Comparison of ENCODE assay signal across 18 cellular contexts in genomic region chr3:18416332-18416731, GRCh38. TPM values are rescaled to one million over a fixed set of nuclear protein-coding genes. Genes with fewer than 3 reads are reported as not detected.
DNase-seq lines count a peak whose midpoint lies in the region; ATAC-seq and TF ChIP-seq lines count a peak whose summit lies in the region.
"Had no signal": no experiment of that assay in that cellular context is flagged by ENCODE, and none has a peak within 500 bp of the region (broad histone marks: within the 10 kb centered on the region; RNA-seq: fewer than 3 reads in every experiment).

No MANE protein-coding gene starts in this region.

- no peaks in the 10 kb centered on the region for H3K9me3 ChIP-seq in right atrium auricular region
- H3K9me3 ChIP-seq: BLaER1, neutrophil had no signal

- DNase-seq in activated T-cell treated with anti-CD3 and anti-CD28 coated beads, Interleukin-2, amount 50 U/mL, for 4 hours, result no peak
- no peak for DNase-seq in activated T-cell treated with anti-CD3 and anti-CD28 coated beads, Interleukin-2, amount 50 U/mL, for 48 hours
- peak; percentile 40 for DNase-seq in MV-4-11 (lab: John Stamatoyannopoulos, UW)
- DNase-seq in stimulated activated effector memory CD8-positive, alpha-beta T cell treated with anti-CD3 and anti-CD28 coated beads, Interleukin-12 subunit alpha, Interleukin-12 subunit beta, amount 100 ng/mL, for 72 hours (ENCODE audit: low spot score in 2 of 2), result no peak
- DNase-seq in right atrium auricular region (ENCODE audit: low spot score), result no peak
- no peak for DNase-seq in stimulated activated naive CD4-positive, alpha-beta T cell treated with Interleukin-2 at 50 U/mL for 16 hours (lab: John Stamatoyannopoulos, UW)
- DNase-seq: activated CD4-positive, CD25-positive, alpha-beta regulatory T cell treated with anti-CD3 and anti-CD28 coated beads, Interleukin-2, amount 50 U/mL, for 72 hours; activated CD8-positive, alpha-beta memory T cell treated with anti-CD3 and anti-CD28 coated beads, Interleukin-2, amount 50 U/mL, for 48 hours; cerebellar nuclear complex; H7; mammary epithelial cell; NCI-H510A; PC-3 had no signal

- H3K4me1 Mint-ChIP-seq in activated T-cell treated with anti-CD3 and anti-CD28 coated beads, Interleukin-2, amount 50 U/mL, for 4 hours (ENCODE audit: low read depth), result peaks cover 82% of the 10 kb centered on the region
- H3K4me1 Mint-ChIP-seq in activated naive CD8-positive, alpha-beta T cell (ENCODE audit: low read depth), result peaks cover 95% of the 10 kb centered on the region
- peaks cover 45% of the 10 kb centered on the region for H3K4me1 Mint-ChIP-seq in stimulated activated effector memory CD8-positive, alpha-beta T cell treated with anti-CD3 and anti-CD28 coated beads, Interleukin-12 subunit alpha, Interleukin-12 subunit beta, amount 100 ng/mL, for 72 hours

- H3K36me3 ChIP-seq in right atrium auricular region, result peaks cover 22% of the 10 kb centered on the region

- H3K27me3 ChIP-seq in right atrium auricular region, result no peaks in the 10 kb centered on the region
- H3K27me3 ChIP-seq: BLaER1, neutrophil had no signal

- H3K27ac Mint-ChIP-seq in activated naive CD8-positive, alpha-beta T cell, result peak overlapping the region; percentile 96
- H3K27ac Mint-ChIP-seq in stimulated activated effector memory CD8-positive, alpha-beta T cell treated with anti-CD3 and anti-CD28 coated beads, Interleukin-12 subunit alpha, Interleukin-12 subunit beta, amount 100 ng/mL, for 72 hours, result peak overlapping the region; percentile 60

- no peak overlapping the region for H3K27ac ChIP-seq in right atrium auricular region
- H3K27ac ChIP-seq: BLaER1, neutrophil, skin epidermis had no signal

- H3K36me3 Mint-ChIP-seq in activated T-cell treated with anti-CD3 and anti-CD28 coated beads, Interleukin-2, amount 50 U/mL, for 4 hours (ENCODE audit: insufficient read depth), result peaks cover 61% of the 10 kb centered on the region
- H3K36me3 Mint-ChIP-seq in activated naive CD8-positive, alpha-beta T cell, result peaks cover 32% of the 10 kb centered on the region
- peaks cover 100% of the 10 kb centered on the region for H3K36me3 Mint-ChIP-seq in stimulated activated effector memory CD8-positive, alpha-beta T cell treated with anti-CD3 and anti-CD28 coated beads, Interleukin-12 subunit alpha, Interleukin-12 subunit beta, amount 100 ng/mL, for 72 hours

- TF ChIP-seq CTCF in right atrium auricular region (IDR thresholded peaks at IDR 0.05), result no peak

- no peaks in the 10 kb centered on the region for H3K9me3 Mint-ChIP-seq in activated T-cell treated with anti-CD3 and anti-CD28 coated beads, Interleukin-2, amount 50 U/mL, for 4 hours
- H3K9me3 Mint-ChIP-seq in activated naive CD8-positive, alpha-beta T cell (ENCODE audit: low read depth), result no peaks in the 10 kb centered on the region
- no peaks in the 10 kb centered on the region for H3K9me3 Mint-ChIP-seq in stimulated activated effector memory CD8-positive, alpha-beta T cell treated with anti-CD3 and anti-CD28 coated beads, Interleukin-12 subunit alpha, Interleukin-12 subunit beta, amount 100 ng/mL, for 72 hours

- H3K4me3 Mint-ChIP-seq in activated T-cell treated with anti-CD3 and anti-CD28 coated beads, Interleukin-2, amount 50 U/mL, for 4 hours, result peak overlapping the region; percentile 1
- H3K4me3 Mint-ChIP-seq in activated naive CD8-positive, alpha-beta T cell, result peak overlapping the region; percentile 80
- H3K4me3 Mint-ChIP-seq in stimulated activated effector memory CD8-positive, alpha-beta T cell treated with anti-CD3 and anti-CD28 coated beads, Interleukin-12 subunit alpha, Interleukin-12 subunit beta, amount 100 ng/mL, for 72 hours, result no peak overlapping the region

- peaks cover 0 to 16% of the 10 kb centered on the region in 2 donors for H3K4me1 ChIP-seq in right atrium auricular region

- no peaks in the 10 kb centered on the region for H3K27me3 Mint-ChIP-seq in activated T-cell treated with anti-CD3 and anti-CD28 coated beads, Interleukin-2, amount 50 U/mL, for 4 hours (ENCODE audit: low read depth)
- no peaks in the 10 kb centered on the region for H3K27me3 Mint-ChIP-seq in activated naive CD8-positive, alpha-beta T cell

- no peak for ATAC-seq in activated T-cell treated with anti-CD3 and anti-CD28 coated beads, Interleukin-2, amount 50 U/mL, for 4 hours
- ATAC-seq in stimulated activated effector memory CD8-positive, alpha-beta T cell treated with anti-CD3 and anti-CD28 coated beads, Interleukin-12 subunit alpha, Interleukin-12 subunit beta, amount 100 ng/mL, for 72 hours, result no peak
- ATAC-seq: PC-3, Right ventricle myocardium inferior had no signal

- H3K4me3 ChIP-seq in right atrium auricular region, result no peak overlapping the region
- H3K4me3 ChIP-seq: BLaER1, skin epidermis had no signal

RNA-seq across cellular contexts. Expression of gene SATB1, which starts 8.8 kb away (rescaled TPM):
- 100 to 1,000 TPM; 209 to 239 (median 228) TPM for total RNA-seq in activated T-cell treated with anti-CD3 and anti-CD28 coated beads, Interleukin-2, amount 50 U/mL, for 4 hours
- 10 to 100 TPM; 41.6 to 45.2 TPM for total RNA-seq in right atrium auricular region

Comparison
In these comparisons a context has a peak if more than half of its experiments do, and no peak if none do; other contexts are left out.
1. RNA of gene SATB1, which starts 8.8 kb away (total RNA-seq): 209 to 239 TPM in activated T-cell treated with anti-CD3 and anti-CD28 coated beads, Interleukin-2, amount 50 U/mL, for 4 hours; 41.6 to 45.2 TPM in right atrium auricular region; every median in the first group is over 4 times any median in the second.